11 cellular contexts compared by ENCODE assay signal in the genomic region with DNA sequence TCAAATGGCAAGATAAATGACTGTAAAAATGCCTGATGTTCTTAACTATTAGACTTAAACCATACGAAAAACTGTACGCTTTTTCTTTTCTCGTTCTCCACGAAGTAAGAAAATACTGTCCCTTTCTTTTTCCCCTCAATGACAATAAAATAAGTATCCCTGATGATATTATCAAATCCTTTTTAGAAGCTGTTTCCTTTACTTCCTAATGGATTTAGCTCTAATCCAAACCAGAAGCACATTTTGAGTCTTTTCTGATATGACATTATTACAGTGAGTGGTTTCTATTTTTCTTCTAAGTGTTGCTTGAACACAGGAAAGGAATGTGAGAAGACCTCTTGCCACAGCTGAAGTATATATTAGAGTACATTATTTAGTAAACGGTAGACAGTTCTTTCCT.
"Had no signal": no experiment of that assay in that cellular context is flagged by ENCODE, and none has a peak within 500 bp of the region (broad histone marks: within the 10 kb centered on the region; RNA-seq: fewer than 3 reads in every experiment).

No MANE protein-coding gene starts in this region.

- FAIRE-seq: H1, H54 had no signal

- ATAC-seq: GM23338, HCT116 had no signal

- H3K4me2 ChIP-seq: GM23338 had no signal

- H3K4me3 ChIP-seq: GM23248, GM23338, HAP-1 had no signal

- H3K27ac Mint-ChIP-seq: GM23338, H9, HFFc6 had no signal

- H3K36me3 ChIP-seq: HAP-1 had no signal

- H3K4me1 ChIP-seq: HAP-1 had no signal

- H3K9me3 ChIP-seq: HAP-1 had no signal

- DNase-seq: GM23248, GOT3, H7, H9, HCEC 1CT, HFFc6 had no signal

- H3K4me3 Mint-ChIP-seq: GM23338, H9, HFFc6 had no signal

- H3K27ac ChIP-seq: GM23248 had no signal

- H3K9me3 Mint-ChIP-seq: GM23338, H9, HFFc6 had no signal

- H2AFZ ChIP-seq: GM23248, GM23338 had no signal

- H3K9ac ChIP-seq: GM23248 had no signal
